Comparison of ENCODE assay signal across 8 cellular contexts in genomic region chr7:99616359-99617186, GRCh38. TPM values are rescaled to one million over a fixed set of nuclear protein-coding genes. Genes with fewer than 3 reads are reported as not detected.
DNase-seq lines count a peak whose midpoint lies in the region; FAIRE-seq and TF ChIP-seq lines count a peak whose summit lies in the region.

ZSCAN25 (plus strand) TSS chr7:99616946; CDS start chr7:99619607, 2,661 bp downstream.

- H2AFZ ChIP-seq in neuron (ENCODE audit: low read depth, low read length), result peak within 1 kb of the TSS; percentile 46

- FAIRE-seq in H54 (lab: Jason Lieb, UNC), result peak; percentile 53

- peak within 1 kb of the TSS; percentile 71 for H3K27ac ChIP-seq in subcutaneous abdominal adipose tissue (ENCODE audit: low read depth, low read length)

- H3K9me3 ChIP-seq in neuron (ENCODE audit: low read length), result no peaks in the 10 kb centered on the region
- H3K9me3 ChIP-seq in subcutaneous abdominal adipose tissue (ENCODE audit: control insufficient read depth in 5 of 5, low read length in 5 of 5), result no peaks in the 10 kb centered on the region

- DNase-seq in G401 (ENCODE audit: low spot score), result peak; percentile 93
- DNase-seq in H54 (ENCODE audit: insufficient read length, low spot score), result peak; percentile 90
- DNase-seq in M059J (ENCODE audit: low read depth), result peak; percentile 88
- DNase-seq in SIG-M5 (lab: John Stamatoyannopoulos, UW), result peak; percentile 59
- DNase-seq in activated gamma-delta T cell treated with Interleukin-2 at 50 U/mL for 16 hours, result peak; percentile 84
- peak; percentile 95 for DNase-seq in foreskin melanocyte

- in situ Hi-C loops in G401 (cut with HindIII; ENCODE audit: low sequenced_read_pairs), result no loop called here

- TF ChIP-seq POLR2A in H54 (IDR thresholded peaks at IDR 0.05; ENCODE audit: low read depth, low read length), result peak; percentile 74

- H3K27me3 ChIP-seq in neuron (ENCODE audit: insufficient read depth, low read length), result no peaks in the 10 kb centered on the region
- H3K27me3 ChIP-seq in subcutaneous abdominal adipose tissue (ENCODE audit: control insufficient read depth in 5 of 5, insufficient read depth in 4 of 5, low read length in 5 of 5), result no peaks in the 10 kb centered on the region

- peaks cover 9% of the 10 kb centered on the region for H3K4me1 ChIP-seq in neuron (ENCODE audit: insufficient read depth, low read length)
- H3K4me1 ChIP-seq in subcutaneous abdominal adipose tissue (ENCODE audit: control insufficient read depth in 5 of 5, insufficient read depth in 5 of 5, low read length in 5 of 5), result peaks cover 0 to 21% (median 15%) of the 10 kb centered on the region in 5 donors

- peak within 1 kb of the TSS; percentile 91 to 99 (median 98) for H3K9ac ChIP-seq in subcutaneous abdominal adipose tissue (ENCODE audit: low read length in 5 of 5)

- H3K4me3 ChIP-seq in neuron (ENCODE audit: low read length) (peak within 1 kb of the TSS; percentile 58), subcutaneous abdominal adipose tissue (ENCODE audit: low read depth in 1 of 5, low read length in 5 of 5) (peak within 1 kb of the TSS; percentile 88 to 99 (median 99))

- H3K36me3 ChIP-seq in neuron (ENCODE audit: insufficient read depth, low read length) (peaks cover 35% of the 10 kb centered on the region), subcutaneous abdominal adipose tissue (ENCODE audit: control insufficient read depth in 5 of 5, insufficient read depth in 5 of 5, low read length in 5 of 5) (peaks cover 9 to 32% (median 31%) of the 10 kb centered on the region in 5 donors)

RNA-seq across cellular contexts. Expression of gene ZSCAN25, which starts in this region (rescaled TPM):
- total RNA-seq in G401 (2014; rRNA removed; shearing (Covaris generic)), result 7.6 and 10.6 TPM in 2 replicates
- total RNA-seq in M059J (2014; rRNA removed; shearing (Covaris generic)), result 5.7 and 12.3 TPM in 2 replicates

Comparison
In these comparisons a context has a peak if more than half of its experiments do, and no peak if none do; other contexts are left out.
1. Peak in every context shown above with its lines: DNase-seq, H3K4me3 ChIP-seq and H3K27ac ChIP-seq.